In genomic region chr4:66959207-66959606, GRCh38 we compare ENCODE assay signal across 26 cellular contexts.
"Had no signal": no experiment of that assay in that cellular context is flagged by ENCODE, and none has a peak within 500 bp of the region (broad histone marks: within the 10 kb centered on the region; RNA-seq: fewer than 3 reads in every experiment).

No MANE protein-coding gene starts in this region.

- H3K27me3 ChIP-seq: pancreas, spleen, suprapubic skin, tibial artery, upper lobe of right lung had no signal

- ATAC-seq: mucosa of descending colon; naive thymus-derived CD8-positive, alpha-beta T cell; pancreas; right cardiac atrium; sciatic nerve; stimulated activated effector memory CD8-positive, alpha-beta T cell treated with anti-CD3 and anti-CD28 coated beads, Interleukin-12 subunit alpha, Interleukin-12 subunit beta, amount 100 ng/mL, for 72 hours; upper lobe of right lung had no signal

- H3K4me1 ChIP-seq: left ventricle myocardium inferior, pancreas, prostate gland, spleen, suprapubic skin, tibial artery, upper lobe of right lung had no signal

- DNase-seq: hypothalamus; immature natural killer cell; kidney; left ventricle myocardium inferior; midbrain; mucosa of descending colon; naive thymus-derived CD8-positive, alpha-beta T cell; nucleus accumbens; pancreas; posterior cingulate gyrus; retina; right cardiac atrium; small intestine; spleen; stimulated activated CD4-positive, alpha-beta T cell treated with anti-CD3 and anti-CD28 coated beads, Interleukin-4, amount 100 ng/mL, for 24 hours; stimulated activated naive CD4-positive, alpha-beta T cell; tibial artery; trophoblast cell; upper lobe of right lung had no signal

- H3K4me3 ChIP-seq: left ventricle myocardium inferior, mucosa of descending colon, pancreas, prostate gland, spleen, suprapubic skin, thoracic aorta, tibial artery, upper lobe of right lung had no signal

- FAIRE-seq: islet of Langerhans, kidney, pancreas, small intestine, urothelium cell line had no signal

- H3K9me3 ChIP-seq: left ventricle myocardium inferior, mucosa of descending colon, pancreas, prostate gland, suprapubic skin, thoracic aorta, tibial artery, upper lobe of right lung had no signal

- H3K36me3 ChIP-seq: left ventricle myocardium inferior, pancreas, prostate gland, spleen, suprapubic skin, thoracic aorta, tibial artery, upper lobe of right lung had no signal

- H3K27ac ChIP-seq: left ventricle myocardium inferior, pancreas, prostate gland, spleen, suprapubic skin, thoracic aorta, tibial artery, upper lobe of right lung had no signal
